ENCODE assay signal across 8 cellular contexts in the genomic region with DNA sequence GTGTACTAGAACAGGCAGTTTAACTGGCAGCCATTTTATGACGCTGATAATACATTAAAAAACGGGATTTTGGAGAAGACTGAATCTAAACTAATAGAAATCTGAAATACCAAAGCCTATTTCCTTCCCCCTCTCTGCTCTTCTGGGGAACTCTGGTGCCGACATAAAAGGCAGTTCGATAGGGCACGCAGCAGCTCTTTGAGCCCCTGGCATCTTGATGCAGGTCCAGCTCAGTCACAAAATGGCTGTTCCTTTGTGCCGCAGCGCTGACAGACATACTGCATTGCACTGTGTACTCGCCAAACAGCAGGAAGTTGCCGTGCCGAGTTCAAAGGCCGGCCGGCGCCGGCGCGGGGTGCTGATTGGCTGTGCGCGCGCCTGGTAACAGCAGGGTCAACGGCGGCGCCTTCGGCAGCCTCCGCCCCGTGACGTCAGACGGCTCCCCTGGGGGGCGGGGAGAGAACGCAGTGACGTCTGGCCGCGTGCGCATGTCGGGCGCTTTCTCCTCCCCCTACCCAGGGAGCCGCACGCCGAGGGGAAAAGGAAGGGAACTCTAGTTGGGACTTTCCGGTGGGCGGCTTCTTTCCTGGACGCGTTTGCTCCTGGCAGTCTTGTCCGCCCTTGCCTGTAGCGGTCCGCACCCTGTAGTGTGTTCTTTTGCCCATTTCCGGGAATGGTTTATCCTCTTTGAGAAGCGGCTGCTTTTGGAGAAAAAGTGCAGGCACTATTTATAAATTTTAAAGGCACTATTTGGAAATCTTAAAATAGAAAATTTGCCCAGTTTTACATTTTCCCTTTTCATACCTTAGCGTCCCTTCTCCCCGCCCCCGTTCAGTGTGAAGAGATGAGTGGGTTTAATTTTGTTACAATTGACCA. TPM values are rescaled to one million over a fixed set of nuclear protein-coding genes. Genes with fewer than 3 reads are reported as not detected.
DNase-seq lines count a peak whose midpoint lies in the region; ATAC-seq and TF ChIP-seq lines count a peak whose summit lies in the region.

No MANE protein-coding gene starts in this region.

- peaks cover 4% of the 10 kb centered on the region for H3K9me3 Mint-ChIP-seq in activated B cell treated with CpG ODN at 0.5 μM for 24 hours

- intact Hi-C loops in activated B cell treated with CpG ODN at 0.5 μM for 24 hours (cut with micrococcal nuclease): loop anchor here (1.0 kb wide), 3 partner anchors 22 to 95 kb away; no protein-coding TSS in a partner anchor

- peak overlapping the region; percentile 99 for H3K27ac ChIP-seq in caudate nucleus (ENCODE audit: low read depth, low read length)

- TF ChIP-seq CTCF in AG09309 (IDR thresholded peaks at IDR 0.05; ENCODE audit: control insufficient read depth, insufficient read depth, low read depth, low read length, missing control alignments): no peak
- no peak for TF ChIP-seq CTCF in activated B cell treated with CpG ODN at 0.5 μM for 24 hours (IDR thresholded peaks at IDR 0.05)

- H3K36me3 Mint-ChIP-seq in activated B cell treated with CpG ODN at 0.5 μM for 24 hours (ENCODE audit: low read depth): peaks cover 52% of the 10 kb centered on the region

- no peaks in the 10 kb centered on the region for H3K27me3 Mint-ChIP-seq in activated B cell treated with CpG ODN at 0.5 μM for 24 hours

- POLR2A ChIA-PET in activated B cell treated with CpG ODN at 0.5 μM for 24 hours (lab: Charles Lee): interaction anchor here (0.6 to 10.5 kb wide), 11 partner anchors 9 to 1384 kb away, joined by 3 to 449 read pairs (median 6); no protein-coding TSS in a partner anchor

- peaks cover 73% of the 10 kb centered on the region for H3K4me1 Mint-ChIP-seq in activated B cell treated with CpG ODN at 0.5 μM for 24 hours

- H3K4me3 ChIP-seq in AG09309 (ENCODE audit: control insufficient read depth, low read depth, low read length): peak overlapping the region; percentile 58

- peak overlapping the region; percentile 97 for H3K4me3 Mint-ChIP-seq in activated B cell treated with CpG ODN at 0.5 μM for 24 hours

- peak overlapping the region; percentile 100 for H3K27ac Mint-ChIP-seq in activated B cell treated with CpG ODN at 0.5 μM for 24 hours

- peak; percentile 92 for DNase-seq in AG09309 (ENCODE audit: low read depth)
- peak; percentile 99 for DNase-seq in NCI-H226
- peak; percentile 99 for DNase-seq in activated B cell treated with CpG ODN at 0.5 μM for 24 hours
- DNase-seq in caudate nucleus (lab: John Stamatoyannopoulos, UW): peak; percentile 94 to 100 (median 99)
- DNase-seq in inferior parietal cortex (ENCODE audit: extremely low spot score): peak; percentile 98
- peak; percentile 97 for DNase-seq in smooth muscle cell of the brain vasculature (ENCODE audit: low read depth, low spot score)

- ATAC-seq in GM19023 (IDR thresholded peaks at IDR 0.05; ENCODE audit: unreplicated experiment) (peak; percentile 78), HG03196 (IDR thresholded peaks at IDR 0.05; ENCODE audit: unreplicated experiment) (peak; percentile 73), activated B cell treated with CpG ODN at 0.5 μM for 24 hours (ENCODE audit: low read depth) (peak; percentile 81)

- CTCF ChIA-PET in activated B cell treated with CpG ODN at 0.5 μM for 24 hours (lab: Charles Lee): interaction anchor here (1.3 to 5.0 kb wide), 3 partner anchors 14 to 107 kb away, joined by 5 to 33 read pairs (median 10); no protein-coding TSS in a partner anchor

RNA-seq across cellular contexts. Expression of gene CHD2, which starts 4.1 kb away (rescaled TPM):
- total RNA-seq in activated B cell treated with CpG ODN at 0.5 μM for 24 hours: 249 and 298 TPM in 2 replicates

Comparison
In these comparisons a context has a peak if more than half of its experiments do, and no peak if none do; other contexts are left out.
1. Peak in every context shown above with its lines: DNase-seq, ATAC-seq, H3K4me3 ChIP-seq and H3K27ac ChIP-seq.